Comparison of ENCODE assay signal across 9 cellular contexts in the genomic region with DNA sequence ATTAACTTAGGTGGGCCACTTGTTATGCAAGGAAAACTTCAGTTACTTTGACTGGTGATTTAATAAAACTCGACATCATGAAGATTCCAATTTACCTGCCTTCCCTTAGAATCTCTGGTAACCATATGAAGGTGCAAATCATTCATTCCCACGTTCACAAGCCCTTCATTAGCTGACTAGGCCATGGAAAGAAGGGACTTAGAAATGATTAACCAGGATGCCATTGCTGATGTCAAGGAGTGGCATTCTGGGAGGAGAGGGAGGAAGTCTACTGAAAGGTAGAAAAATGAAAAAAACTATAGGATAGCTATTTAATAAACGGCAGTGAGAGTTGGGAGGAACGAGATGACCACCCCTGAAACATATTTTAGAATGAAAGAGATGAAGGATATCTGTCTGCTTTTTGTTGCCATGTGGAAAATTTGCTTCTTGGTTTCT. TPM values are rescaled to one million over a fixed set of nuclear protein-coding genes. Genes with fewer than 3 reads are reported as not detected.
DNase-seq lines count a peak whose midpoint lies in the region; ATAC-seq, FAIRE-seq and TF ChIP-seq lines count a peak whose summit lies in the region.
"Had no signal": no experiment of that assay in that cellular context is flagged by ENCODE, and none has a peak within 500 bp of the region (broad histone marks: within the 10 kb centered on the region; RNA-seq: fewer than 3 reads in every experiment).

No MANE protein-coding gene starts in this region.

- TF ChIP-seq EP300 in A549 (IDR thresholded peaks at IDR 0.05) = no peak

- CTCF ChIA-PET in A549 (lab: Yijun Ruan, JAX) = no interaction called here

- whole genome bisulfite sequencing in A549 (ENCODE audit: missing lambda C conversion rate) = 65% methylated on average over 4 of the region's 4 CpGs

- no peak for TF ChIP-seq POLR2A in A549 (IDR thresholded peaks at IDR 0.05; ENCODE audit: low read length)

- H3K36me3 ChIP-seq in iPS-18a (ENCODE audit: control insufficient read depth, low read depth, low read length) = peaks cover 38% of the 10 kb centered on the region

- ATAC-seq in A549 (no peak), GM21825 (IDR thresholded peaks at IDR 0.05; ENCODE audit: unreplicated experiment) (no peak)

- peak overlapping the region; percentile 81 for H3K4me3 ChIP-seq in A549
- peak overlapping the region; percentile 80 for H3K4me3 ChIP-seq in GM12865 (ENCODE audit: low read depth, low read length)
- H3K4me3 ChIP-seq in iPS-18a (ENCODE audit: low read length) = peak overlapping the region; percentile 95

- no peak overlapping the region for H3K9ac ChIP-seq in iPS-18a (ENCODE audit: low read length)

- peak overlapping the region; percentile 91 for H3K4me2 ChIP-seq in A549

- no peaks in the 10 kb centered on the region for H3K9me3 ChIP-seq in A549
- H3K9me3 ChIP-seq in iPS-18a (ENCODE audit: control insufficient read depth, low read depth, low read length) = no peaks in the 10 kb centered on the region

- H3K4me1 ChIP-seq in A549 (peaks cover 19% of the 10 kb centered on the region), iPS-18a (ENCODE audit: control insufficient read depth, low read depth, low read length) (peaks cover 13% of the 10 kb centered on the region)

- TF ChIP-seq CTCF in A549 (IDR thresholded peaks at IDR 0.05) (no peak), GM12865 (IDR thresholded peaks at IDR 0.05; ENCODE audit: insufficient read depth, low read depth, low read length, missing control alignments) (no peak), VCaP (conservative IDR thresholded peaks at IDR 0.05) (no peak)

- no peak for FAIRE-seq in A549 (lab: Jason Lieb, UNC)
- no peak for FAIRE-seq in frontal cortex (lab: Jason Lieb, UNC)

- no peak for TF ChIP-seq RAD21 in A549 (conservative IDR thresholded peaks at IDR 0.05 in 1 of 2, IDR thresholded peaks at IDR 0.05 in 1 of 2)

- H3K27ac ChIP-seq in A549 = peak overlapping the region; percentile 98 to 99
- peak overlapping the region; percentile 85; the same call in 1 of the 2 replicates for H3K27ac ChIP-seq in VCaP
- H3K27ac ChIP-seq in iPS-18a (ENCODE audit: low read length) = no peak overlapping the region

- POLR2A ChIA-PET in A549 (lab: Yijun Ruan, JAX) = no interaction called here

- peak in 1 of 2 experiments; percentile 20 for DNase-seq in A549 (ENCODE audit: low read depth in 1 of 2, low spot score in 1 of 2)
- no peak for DNase-seq in GM12865 (ENCODE audit: low read depth)
- no peak for DNase-seq in AG08395 (ENCODE audit: low spot score)
- no peak for DNase-seq in frontal cortex (ENCODE audit: low spot score in 2 of 2)
- no peak for DNase-seq in activated CD8-positive, alpha-beta memory T cell treated with anti-CD3 and anti-CD28 coated beads, Interleukin-2, amount 50 U/mL, for 4 hours
- DNase-seq: NCI-H1092 treated with DMSO at 0.1 percent for 48 hours had no signal

- no peaks in the 10 kb centered on the region for H3K27me3 ChIP-seq in iPS-18a (ENCODE audit: control insufficient read depth, insufficient read depth, low read length)

TF ChIP-seq in A549, 52 proteins besides CTCF, POLR2A, EP300 and RAD21:
- no peak for TF ChIP-seq ZFP36 (IDR thresholded peaks at IDR 0.05; ENCODE audit: borderline replicate concordance, partially characterized antibody)
- TF ChIP-seq, protein P1, sequence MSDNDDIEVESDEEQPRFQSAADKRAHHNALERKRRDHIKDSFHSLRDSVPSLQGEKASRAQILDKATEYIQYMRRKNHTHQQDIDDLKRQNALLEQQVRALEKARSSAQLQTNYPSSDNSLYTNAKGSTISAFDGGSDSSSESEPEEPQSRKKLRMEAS (IDR thresholded peaks at IDR 0.05) = no peak
- TF ChIP-seq, protein P2, sequence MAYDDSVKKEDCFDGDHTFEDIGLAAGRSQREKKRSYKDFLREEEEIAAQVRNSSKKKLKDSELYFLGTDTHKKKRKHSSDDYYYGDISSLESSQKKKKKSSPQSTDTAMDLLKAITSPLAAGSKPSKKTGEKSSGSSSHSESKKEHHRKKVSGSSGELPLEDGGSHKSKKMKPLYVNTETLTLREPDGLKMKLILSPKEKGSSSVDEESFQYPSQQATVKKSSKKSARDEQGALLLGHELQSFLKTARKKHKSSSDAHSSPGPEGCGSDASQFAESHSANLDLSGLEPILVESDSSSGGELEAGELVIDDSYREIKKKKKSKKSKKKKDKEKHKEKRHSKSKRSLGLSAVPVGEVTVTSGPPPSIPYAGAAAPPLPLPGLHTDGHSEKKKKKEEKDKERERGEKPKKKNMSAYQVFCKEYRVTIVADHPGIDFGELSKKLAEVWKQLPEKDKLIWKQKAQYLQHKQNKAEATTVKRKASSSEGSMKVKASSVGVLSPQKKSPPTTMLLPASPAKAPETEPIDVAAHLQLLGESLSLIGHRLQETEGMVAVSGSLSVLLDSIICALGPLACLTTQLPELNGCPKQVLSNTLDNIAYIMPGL (CRISPR knock-in tag; IDR thresholded peaks at IDR 0.05; ENCODE audit: borderline replicate concordance) = no peak
- no peak for TF ChIP-seq NPAS2 (CRISPR knock-in tag; IDR thresholded peaks at IDR 0.05; ENCODE audit: borderline replicate concordance)
- no peak for TF ChIP-seq EHF (CRISPR knock-in tag; IDR thresholded peaks at IDR 0.05)
- no peak for TF ChIP-seq KDM5A (IDR thresholded peaks at IDR 0.05)
- TF ChIP-seq FOSL2 (IDR thresholded peaks at IDR 0.05) = no peak
- TF ChIP-seq FOSL2 (CRISPR knock-in tag; IDR thresholded peaks at IDR 0.05) = no peak
- TF ChIP-seq, protein P3, sequence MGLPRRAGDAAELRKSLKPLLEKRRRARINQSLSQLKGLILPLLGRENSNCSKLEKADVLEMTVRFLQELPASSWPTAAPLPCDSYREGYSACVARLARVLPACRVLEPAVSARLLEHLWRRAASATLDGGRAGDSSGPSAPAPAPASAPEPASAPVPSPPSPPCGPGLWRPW (IDR thresholded peaks at IDR 0.05) = no peak
- TF ChIP-seq HEYL (CRISPR knock-in tag; IDR thresholded peaks at IDR 0.05) = no peak
- no peak for TF ChIP-seq CHD2 (IDR thresholded peaks at IDR 0.05; ENCODE audit: low read length, partially characterized antibody)
- no peak for TF ChIP-seq TP53 (CRISPR knock-in tag; IDR thresholded peaks at IDR 0.05)
- no peak for TF ChIP-seq POLR2AphosphoS2 (conservative IDR thresholded peaks at IDR 0.05; ENCODE audit: low read length)
- no peak for TF ChIP-seq SMC3 (IDR thresholded peaks at IDR 0.05)
- TF ChIP-seq TFCP2L1 (CRISPR knock-in tag; IDR thresholded peaks at IDR 0.05) = no peak
- TF ChIP-seq ZNF302 (CRISPR knock-in tag; IDR thresholded peaks at IDR 0.05) = no peak
- no peak for TF ChIP-seq KDM1A (IDR thresholded peaks at IDR 0.05; ENCODE audit: low read depth)
- no peak for TF ChIP-seq MAFK (IDR thresholded peaks at IDR 0.05; ENCODE audit: partially characterized antibody)
- no peak for TF ChIP-seq FOSB (CRISPR knock-in tag; IDR thresholded peaks at IDR 0.05)
- TF ChIP-seq ZC3H11A (IDR thresholded peaks at IDR 0.05) = no peak
- TF ChIP-seq HDAC2 (IDR thresholded peaks at IDR 0.05) = no peak

RNA-seq across cellular contexts. Expression of a gene that starts 1.4 kb away (rescaled TPM):
- polyA plus RNA-seq in A549 (2011; rRNA removed) = 328 and 353 TPM in 2 replicates
- polyA plus RNA-seq in A549 (2012; cell fraction: cytosol; rRNA removed) = 165 and 183 TPM in 2 replicates
- polyA plus RNA-seq in A549 (2012; cell fraction: nucleus; rRNA removed) = 109 and 174 TPM in 2 replicates
- polyA plus RNA-seq in A549 (2017; fragmentation: RNase III; extraction: RNeasy Plus Mini Kit Qiagen cat#74134 plus additional on column Dnase treatment) = 294 to 325 TPM (median 298 TPM) in 3 replicates
- 313 and 331 TPM in 2 replicates for polyA minus RNA-seq in A549 (2011; rRNA and poly(A)+ RNA removed)
- 13.9 TPM for total RNA-seq in frontal cortex
